1 cellular context compared by ENCODE assay signal in genomic region chr4:55546633-55547460, GRCh38.
TF ChIP-seq lines count a peak whose summit lies in the region.

CLOCK (minus strand) TSS chr4:55546909; CDS start chr4:55482785, 64,124 bp downstream.

TF ChIP-seq in K562, 482 proteins besides CTCF, POLR2A, EP300 and RAD21 (continued from another document and continues in another):
- no peak for TF ChIP-seq FOXO4 (CRISPR knock-in tag; IDR thresholded peaks at IDR 0.05)
- TF ChIP-seq, protein P1, sequence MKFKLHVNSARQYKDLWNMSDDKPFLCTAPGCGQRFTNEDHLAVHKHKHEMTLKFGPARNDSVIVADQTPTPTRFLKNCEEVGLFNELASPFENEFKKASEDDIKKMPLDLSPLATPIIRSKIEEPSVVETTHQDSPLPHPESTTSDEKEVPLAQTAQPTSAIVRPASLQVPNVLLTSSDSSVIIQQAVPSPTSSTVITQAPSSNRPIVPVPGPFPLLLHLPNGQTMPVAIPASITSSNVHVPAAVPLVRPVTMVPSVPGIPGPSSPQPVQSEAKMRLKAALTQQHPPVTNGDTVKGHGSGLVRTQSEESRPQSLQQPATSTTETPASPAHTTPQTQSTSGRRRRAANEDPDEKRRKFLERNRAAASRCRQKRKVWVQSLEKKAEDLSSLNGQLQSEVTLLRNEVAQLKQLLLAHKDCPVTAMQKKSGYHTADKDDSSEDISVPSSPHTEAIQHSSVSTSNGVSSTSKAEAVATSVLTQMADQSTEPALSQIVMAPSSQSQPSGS (CRISPR knock-in tag; IDR thresholded peaks at IDR 0.05): no peak
- TF ChIP-seq NFIC (IDR thresholded peaks at IDR 0.05): no peak
- TF ChIP-seq PTBP1 (IDR thresholded peaks at IDR 0.05; ENCODE audit: low read depth, low read length): no peak
- peak; percentile 37; the same call in 1 of the 2 replicates for TF ChIP-seq ESRRA (IDR thresholded peaks at IDR 0.05; ENCODE audit: borderline replicate concordance, low read depth)
- TF ChIP-seq ZNF175 (CRISPR knock-in tag; IDR thresholded peaks at IDR 0.05; ENCODE audit: low read depth): no peak
- TF ChIP-seq MLLT1 (IDR thresholded peaks at IDR 0.05): no peak
- TF ChIP-seq ZNF518B (CRISPR knock-in tag; IDR thresholded peaks at IDR 0.05): no peak
- TF ChIP-seq ZNF174 (CRISPR knock-in tag; IDR thresholded peaks at IDR 0.05): no peak
- no peak; the same call in 1 of the 2 replicates for TF ChIP-seq ZNF263 (CRISPR knock-in tag; IDR thresholded peaks at IDR 0.05; ENCODE audit: borderline replicate concordance)
- TF ChIP-seq, protein P2, sequence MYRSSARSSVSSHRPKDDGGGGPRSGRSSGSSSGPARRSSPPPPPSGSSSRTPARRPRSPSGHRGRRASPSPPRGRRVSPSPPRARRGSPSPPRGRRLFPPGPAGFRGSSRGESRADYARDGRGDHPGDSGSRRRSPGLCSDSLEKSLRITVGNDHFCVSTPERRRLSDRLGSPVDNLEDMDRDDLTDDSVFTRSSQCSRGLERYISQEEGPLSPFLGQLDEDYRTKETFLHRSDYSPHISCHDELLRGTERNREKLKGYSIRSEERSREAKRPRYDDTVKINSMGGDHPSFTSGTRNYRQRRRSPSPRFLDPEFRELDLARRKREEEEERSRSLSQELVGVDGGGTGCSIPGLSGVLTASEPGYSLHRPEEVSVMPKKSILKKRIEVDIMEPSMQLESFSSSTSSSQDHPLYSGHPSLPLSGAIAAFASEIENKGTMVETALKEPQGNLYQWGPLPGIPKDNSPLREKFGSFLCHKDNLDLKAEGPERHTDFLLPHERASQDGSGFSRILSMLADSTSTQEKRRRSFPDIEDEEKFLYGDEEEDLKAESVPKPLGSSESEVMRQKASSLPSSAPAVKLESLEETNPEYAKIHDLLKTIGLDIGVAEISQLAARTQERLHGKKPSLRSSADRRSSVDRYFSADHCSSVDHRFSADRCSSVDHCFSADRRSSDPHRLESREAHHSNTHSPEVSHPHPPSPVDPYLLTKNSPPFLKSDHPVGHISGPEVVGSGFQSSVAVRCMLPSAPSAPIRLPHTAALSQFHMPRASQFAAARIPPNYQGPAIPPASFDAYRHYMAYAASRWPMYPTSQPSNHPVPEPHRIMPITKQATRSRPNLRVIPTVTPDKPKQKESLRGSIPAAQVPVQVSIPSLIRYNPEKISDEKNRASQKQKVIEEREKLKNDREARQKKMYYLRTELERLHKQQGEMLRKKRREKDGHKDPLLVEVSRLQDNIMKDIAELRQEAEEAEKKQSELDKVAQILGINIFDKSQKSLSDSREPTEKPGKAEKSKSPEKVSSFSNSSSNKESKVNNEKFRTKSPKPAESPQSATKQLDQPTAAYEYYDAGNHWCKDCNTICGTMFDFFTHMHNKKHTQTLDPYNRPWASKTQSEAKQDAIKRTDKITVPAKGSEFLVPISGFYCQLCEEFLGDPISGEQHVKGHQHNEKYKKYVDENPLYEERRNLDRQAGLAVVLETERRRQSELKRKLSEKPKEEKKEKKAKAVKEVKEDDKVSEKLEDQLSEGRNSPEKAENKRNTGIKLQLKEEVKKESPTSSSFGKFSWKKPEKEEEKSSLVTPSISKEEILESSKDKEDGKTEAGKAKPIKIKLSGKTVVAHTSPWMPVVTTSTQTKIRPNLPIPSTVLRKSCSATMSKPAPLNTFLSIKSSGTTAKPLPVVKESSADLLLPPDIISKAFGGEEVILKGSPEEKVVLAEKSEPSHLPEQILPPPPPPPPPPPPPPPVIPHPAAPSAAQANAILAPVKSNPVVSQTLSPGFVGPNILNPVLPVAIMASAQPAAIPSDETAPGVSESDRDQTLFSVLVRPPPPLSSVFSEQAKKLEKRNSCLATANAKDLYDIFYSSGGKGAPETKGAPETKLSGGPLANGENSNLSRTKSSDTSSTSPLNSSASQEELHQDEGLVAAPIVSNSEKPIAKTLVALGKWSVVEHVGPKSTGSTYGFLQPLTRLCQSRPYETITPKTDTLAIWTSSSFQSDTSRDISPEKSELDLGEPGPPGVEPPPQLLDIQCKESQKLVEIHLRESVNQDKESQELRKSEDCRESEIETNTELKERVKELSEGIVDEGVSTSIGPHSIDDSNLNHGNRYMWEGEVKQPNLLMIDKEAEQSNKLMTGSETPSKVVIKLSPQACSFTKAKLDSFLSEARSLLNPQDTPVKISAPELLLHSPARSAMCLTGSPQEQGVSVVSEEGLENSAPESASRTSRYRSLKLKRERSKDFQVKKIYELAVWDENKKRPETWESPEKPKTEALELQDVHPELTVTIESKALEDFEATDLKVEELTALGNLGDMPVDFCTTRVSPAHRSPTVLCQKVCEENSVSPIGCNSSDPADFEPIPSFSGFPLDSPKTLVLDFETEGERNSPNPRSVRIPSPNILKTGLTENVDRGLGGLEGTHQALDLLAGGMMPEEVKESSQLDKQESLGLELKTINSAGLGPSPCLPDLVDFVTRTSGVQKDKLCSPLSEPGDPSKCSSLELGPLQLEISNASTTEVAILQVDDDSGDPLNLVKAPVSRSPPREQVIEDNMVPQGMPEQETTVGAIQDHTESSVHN (IDR thresholded peaks at IDR 0.05; ENCODE audit: borderline replicate concordance in 1 of 2, low read depth in 1 of 2): no peak
- TF ChIP-seq, protein P3, sequence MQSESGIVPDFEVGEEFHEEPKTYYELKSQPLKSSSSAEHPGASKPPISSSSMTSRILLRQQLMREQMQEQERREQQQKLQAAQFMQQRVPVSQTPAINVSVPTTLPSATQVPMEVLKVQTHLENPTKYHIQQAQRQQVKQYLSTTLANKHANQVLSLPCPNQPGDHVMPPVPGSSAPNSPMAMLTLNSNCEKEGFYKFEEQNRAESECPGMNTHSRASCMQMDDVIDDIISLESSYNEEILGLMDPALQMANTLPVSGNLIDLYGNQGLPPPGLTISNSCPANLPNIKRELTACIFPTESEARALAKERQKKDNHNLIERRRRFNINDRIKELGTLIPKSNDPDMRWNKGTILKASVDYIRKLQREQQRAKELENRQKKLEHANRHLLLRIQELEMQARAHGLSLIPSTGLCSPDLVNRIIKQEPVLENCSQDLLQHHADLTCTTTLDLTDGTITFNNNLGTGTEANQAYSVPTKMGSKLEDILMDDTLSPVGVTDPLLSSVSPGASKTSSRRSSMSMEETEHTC (IDR thresholded peaks at IDR 0.05): no peak
- no peak; the same call in 1 of the 2 replicates for TF ChIP-seq FOSL1 (tag; conservative IDR thresholded peaks at IDR 0.05)
- TF ChIP-seq HDAC8 (tag; IDR thresholded peaks at IDR 0.05): no peak
- TF ChIP-seq MED1 (CRISPR knock-in tag; IDR thresholded peaks at IDR 0.05; ENCODE audit: borderline replicate concordance): no peak
- TF ChIP-seq, protein P4, sequence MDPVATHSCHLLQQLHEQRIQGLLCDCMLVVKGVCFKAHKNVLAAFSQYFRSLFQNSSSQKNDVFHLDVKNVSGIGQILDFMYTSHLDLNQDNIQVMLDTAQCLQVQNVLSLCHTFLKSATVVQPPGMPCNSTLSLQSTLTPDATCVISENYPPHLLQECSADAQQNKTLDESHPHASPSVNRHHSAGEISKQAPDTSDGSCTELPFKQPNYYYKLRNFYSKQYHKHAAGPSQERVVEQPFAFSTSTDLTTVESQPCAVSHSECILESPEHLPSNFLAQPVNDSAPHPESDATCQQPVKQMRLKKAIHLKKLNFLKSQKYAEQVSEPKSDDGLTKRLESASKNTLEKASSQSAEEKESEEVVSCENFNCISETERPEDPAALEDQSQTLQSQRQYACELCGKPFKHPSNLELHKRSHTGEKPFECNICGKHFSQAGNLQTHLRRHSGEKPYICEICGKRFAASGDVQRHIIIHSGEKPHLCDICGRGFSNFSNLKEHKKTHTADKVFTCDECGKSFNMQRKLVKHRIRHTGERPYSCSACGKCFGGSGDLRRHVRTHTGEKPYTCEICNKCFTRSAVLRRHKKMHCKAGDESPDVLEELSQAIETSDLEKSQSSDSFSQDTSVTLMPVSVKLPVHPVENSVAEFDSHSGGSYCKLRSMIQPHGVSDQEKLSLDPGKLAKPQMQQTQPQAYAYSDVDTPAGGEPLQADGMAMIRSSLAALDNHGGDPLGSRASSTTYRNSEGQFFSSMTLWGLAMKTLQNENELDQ (CRISPR knock-in tag; IDR thresholded peaks at IDR 0.05; ENCODE audit: borderline replicate concordance): no peak
- no peak for TF ChIP-seq ZNF57 (CRISPR knock-in tag; IDR thresholded peaks at IDR 0.05)
- no peak for TF ChIP-seq MEF2D (tag; conservative IDR thresholded peaks at IDR 0.05; ENCODE audit: low read depth)
- TF ChIP-seq ZC3H4 (CRISPR knock-in tag; IDR thresholded peaks at IDR 0.05; ENCODE audit: borderline replicate concordance): no peak
- peak; percentile 79 for TF ChIP-seq VEZF1 (CRISPR knock-in tag; IDR thresholded peaks at IDR 0.05)
- no peak for TF ChIP-seq ZHX1 (conservative IDR thresholded peaks at IDR 0.05; ENCODE audit: low read length)
- TF ChIP-seq ARID2 (IDR thresholded peaks at IDR 0.05): no peak
- no peak for TF ChIP-seq ARHGAP35 (IDR thresholded peaks at IDR 0.05; ENCODE audit: partially characterized antibody)
- TF ChIP-seq U2AF1 (optimal IDR thresholded peaks at IDR 0.05; ENCODE audit: low read depth, low read length): peak; percentile 89
- no peak for TF ChIP-seq MCM5 (IDR thresholded peaks at IDR 0.05; ENCODE audit: low read depth)
- TF ChIP-seq SLC30A9 (CRISPR knock-in tag; IDR thresholded peaks at IDR 0.05): no peak
